ENCODE assay signal across 8 cellular contexts in genomic region chr11:126282361-126282741, GRCh38. TPM values are rescaled to one million over a fixed set of nuclear protein-coding genes. Genes with fewer than 3 reads are reported as not detected.
DNase-seq lines count a peak whose midpoint lies in the region; ATAC-seq, FAIRE-seq and TF ChIP-seq lines count a peak whose summit lies in the region.

No MANE protein-coding gene starts in this region.

- H3K9me2 ChIP-seq in HCT116 (ENCODE audit: insufficient read depth), result no peaks in the 10 kb centered on the region

- CTCF ChIA-PET in CD8-positive, alpha-beta T cell (lab: Charles Lee), result interaction anchor here (1.2 to 2.0 kb wide), 2 partner anchors 14 to 18 kb away, joined by 5 to 9 read pairs; partner anchors contain the start of genes FOXRED1 and SRPRA
- CTCF ChIA-PET in HCT116 (lab: Charles Lee), result no interaction called here

- peak overlapping the region; percentile 99 for H3K4me3 ChIP-seq in CD8-positive, alpha-beta T cell (ENCODE audit: low read depth, low read length)
- H3K4me3 ChIP-seq in HCT116 (replicated peaks in 1 of 2; ENCODE audit: low read depth in 1 of 2, low read length in 2 of 2) (peak overlapping the region; percentile 71 to 80), RWPE2 (ENCODE audit: severe bottlenecking) (peak overlapping the region; percentile 44), pancreas (peak overlapping the region; percentile 56 to 77 (median 72))

- DNase-seq in CD8-positive, alpha-beta T cell, result peak in 5 of 7 experiments; percentile 24 to 68 (median 40)
- DNase-seq in HCT116 (ENCODE audit: low read depth, low spot score), result no peak
- no peak for DNase-seq in RWPE2 (ENCODE audit: low spot score)
- DNase-seq in anterior cingulate cortex (lab: John Stamatoyannopoulos, UW), result peak in 38 of 58 donors; percentile 6 to 67 (median 40)
- DNase-seq in left ventricle myocardium superior, result peak; percentile 74
- DNase-seq in pancreas, result peak in 4 of 6 donors; percentile 34 to 71 (median 44)
- DNase-seq in GM19240 (ENCODE audit: insufficient read length, low spot score), result no peak

- H3K79me2 ChIP-seq in HCT116 (ENCODE audit: insufficient read depth, low read length), result peaks cover 11% of the 10 kb centered on the region; the same call in 1 of the 2 replicates

- H3K27me3 ChIP-seq in CD8-positive, alpha-beta T cell (ENCODE audit: insufficient read depth, low read length), result no peaks in the 10 kb centered on the region
- H3K27me3 ChIP-seq in HCT116 (ENCODE audit: insufficient read depth, low read length), result no peaks in the 10 kb centered on the region
- H3K27me3 ChIP-seq in RWPE2 (ENCODE audit: insufficient read depth, poor library complexity, severe bottlenecking), result no peaks in the 10 kb centered on the region
- H3K27me3 ChIP-seq in pancreas, result no peaks in the 10 kb centered on the region

- no peak for TF ChIP-seq RAD21 in HCT116 (IDR thresholded peaks at IDR 0.05; ENCODE audit: low read depth)

- ATAC-seq in CD8-positive, alpha-beta T cell, result peak; percentile 51
- ATAC-seq in HCT116, result peak; percentile 33
- peak; percentile 11; the same call in 2 of the 3 replicates for ATAC-seq in RWPE2 (ENCODE audit: low read depth)
- ATAC-seq in left ventricle myocardium superior, result peak; percentile 84
- ATAC-seq in pancreas, result peak; percentile 56 to 75 (median 70)
- no peak for ATAC-seq in GM21447 (IDR thresholded peaks at IDR 0.05; ENCODE audit: unreplicated experiment)

- TF ChIP-seq CTCF in CD8-positive, alpha-beta T cell (IDR thresholded peaks at IDR 0.05), result no peak
- TF ChIP-seq CTCF in HCT116 (IDR thresholded peaks at IDR 0.05 in 2 of 3, conservative IDR thresholded peaks at IDR 0.05 in 1 of 3; ENCODE audit: borderline replicate concordance in 1 of 3, insufficient read depth in 1 of 3, low read depth in 2 of 3, low read length in 2 of 3) (no peak), RWPE2 (IDR thresholded peaks at IDR 0.05; ENCODE audit: poor library complexity, severe bottlenecking) (no peak), pancreas (IDR thresholded peaks at IDR 0.05) (no peak)

- H3K4me2 ChIP-seq in HCT116 (ENCODE audit: low read length), result peak overlapping the region; percentile 79

- peaks cover 34% of the 10 kb centered on the region for H3K4me1 ChIP-seq in CD8-positive, alpha-beta T cell (ENCODE audit: insufficient read depth, low read length)
- H3K4me1 ChIP-seq in HCT116 (ENCODE audit: control insufficient read depth in 1 of 2, insufficient read depth in 2 of 2, low read length in 2 of 2), result peaks cover 11 to 26% of the 10 kb centered on the region in 2 experiments; a peak in 3 of 4 replicates
- H3K4me1 ChIP-seq in RWPE2 (ENCODE audit: insufficient read depth, poor library complexity, severe bottlenecking), result peaks cover 4% of the 10 kb centered on the region
- H3K4me1 ChIP-seq in pancreas, result peaks cover 0 to 18% (median 3%) of the 10 kb centered on the region in 3 donors

- peak overlapping the region; percentile 92 for H3K27ac Mint-ChIP-seq in CD8-positive, alpha-beta T cell

- peak overlapping the region; percentile 88 for H3K4me3 Mint-ChIP-seq in CD8-positive, alpha-beta T cell

- H3K27me3 Mint-ChIP-seq in CD8-positive, alpha-beta T cell (ENCODE audit: low read depth), result no peaks in the 10 kb centered on the region

- TF ChIP-seq POLR2A in HCT116 (IDR thresholded peaks at IDR 0.05; ENCODE audit: borderline replicate concordance, extremely low read depth, insufficient read depth, insufficient read length), result no peak

- H3K9ac ChIP-seq in HCT116 (ENCODE audit: low read length), result peak overlapping the region; percentile 78

- no peaks in the 10 kb centered on the region for H3K36me3 ChIP-seq in CD8-positive, alpha-beta T cell (ENCODE audit: insufficient read depth, low read length)
- H3K36me3 ChIP-seq in HCT116 (ENCODE audit: control insufficient read depth in 1 of 2, insufficient read depth in 2 of 2, low read length in 2 of 2) (0 out of 4 replicates have a peak, but pooled peaks cover 0 to 6% of the 10 kb centered on the region in 2 experiments), RWPE2 (ENCODE audit: low read depth) (no peaks in the 10 kb centered on the region), pancreas (no peaks in the 10 kb centered on the region)

- H3K27ac ChIP-seq in CD8-positive, alpha-beta T cell (ENCODE audit: low read depth, low read length), result peak overlapping the region; percentile 78
- H3K27ac ChIP-seq in HCT116 (ENCODE audit: low read depth, low read length), result peak overlapping the region; percentile 71
- H3K27ac ChIP-seq in RWPE2 (ENCODE audit: poor library complexity, severe bottlenecking), result peak overlapping the region; percentile 48
- H3K27ac ChIP-seq in pancreas, result peak overlapping the region; percentile 84 to 90 (median 88)

- H3K9me3 ChIP-seq in CD8-positive, alpha-beta T cell (ENCODE audit: low read length), result no peaks in the 10 kb centered on the region
- no peaks in the 10 kb centered on the region for H3K9me3 ChIP-seq in HCT116 (ENCODE audit: control insufficient read depth in 1 of 2, insufficient read depth in 1 of 2, low read depth in 1 of 2, low read length in 2 of 2)
- no peaks in the 10 kb centered on the region for H3K9me3 ChIP-seq in RWPE2 (ENCODE audit: severe bottlenecking)
- no peaks in the 10 kb centered on the region for H3K9me3 ChIP-seq in pancreas

- no peaks in the 10 kb centered on the region for H4K20me1 ChIP-seq in HCT116 (ENCODE audit: insufficient read depth)

- no peaks in the 10 kb centered on the region for H3K9me3 Mint-ChIP-seq in CD8-positive, alpha-beta T cell

- intact Hi-C loops in CD8-positive, alpha-beta T cell (cut with DNase I, micrococcal nuclease), result loop anchor here (2.0 to 5.0 kb wide), 5 partner anchors 22 to 658 kb away; partner anchors contain the start of genes FAM118B (in 2 of the 2), RPUSD4 (in 2 of the 2), CHEK1 (in 1 of the 2) and DCPS (in 1 of the 2)
- intact Hi-C loops in HCT116 (cut with micrococcal nuclease) (no loop called here), left ventricle myocardium superior (cut with micrococcal nuclease) (no loop called here), pancreas (cut with DNase I) (no loop called here)

- peaks cover 48% of the 10 kb centered on the region for H3K4me1 Mint-ChIP-seq in CD8-positive, alpha-beta T cell (ENCODE audit: low read depth)

- H3K36me3 Mint-ChIP-seq in CD8-positive, alpha-beta T cell, result peaks cover 21% of the 10 kb centered on the region

- FAIRE-seq in pancreas (lab: Jason Lieb, UNC), result no peak

- 2% methylated on average over 15 of the region's 15 CpGs for WGBS in pancreas, 2 donors

- RAD21 ChIA-PET in HCT116 (lab: Charles Lee; ENCODE audit: low non-redundant PET in 1 of 2, low total read pairs in 2 of 2, uncharacterized antibody in 2 of 2, unreplicated experiment in 2 of 2), result no interaction called here

- H2AFZ ChIP-seq in HCT116 (ENCODE audit: low read depth, low read length, poor library complexity, severe bottlenecking), result no peak overlapping the region

- POLR2A ChIA-PET in CD8-positive, alpha-beta T cell (lab: Charles Lee), result interaction anchor here (0.6 to 5.0 kb wide), 6 partner anchors 12 to 687 kb away, joined by 3 to 52 read pairs (median 6); partner anchors contain the start of genes DCPS, FOXRED1, HYLS1 and SRPRA
- POLR2A ChIA-PET in HCT116 (lab: Charles Lee), result no interaction called here

- TSS peak; percentile 62 for BruUV-seq in HCT116 (replicated peaks; lab: Mats Ljungman, UMichigan)

TF ChIP-seq in HCT116, 20 proteins besides CTCF, POLR2A, EP300 and RAD21 (continues in another document):
- TF ChIP-seq CEBPB (IDR thresholded peaks at IDR 0.05; ENCODE audit: low read depth) (no peak), YY1 (IDR thresholded peaks at IDR 0.05; ENCODE audit: extremely low read depth, insufficient replicate concordance, low read depth, low read length) (no peak), ZFX (IDR thresholded peaks at IDR 0.05) (no peak), SP1 (IDR thresholded peaks at IDR 0.05; ENCODE audit: low read depth) (no peak), ZNF274 (IDR thresholded peaks at IDR 0.05; ENCODE audit: low read depth, low read length) (no peak), FOSL1 (IDR thresholded peaks at IDR 0.05; ENCODE audit: low read depth) (no peak), EZH2 (IDR thresholded peaks at IDR 0.05) (no peak), MAX (IDR thresholded peaks at IDR 0.05) (no peak), POLR2AphosphoS5 (IDR thresholded peaks at IDR 0.05; ENCODE audit: low read depth, low read length) (no peak)

RNA-seq across cellular contexts. Expression of gene TIRAP, which starts 0.5 kb away (rescaled TPM):
- 1 to 10 TPM; 6.7 to 7.9 TPM for total RNA-seq in CD8-positive, alpha-beta T cell
- total RNA-seq in HCT116 (2021; ENCODE audit: unreplicated experiment) (10.8 TPM), left ventricle myocardium superior (7.8 TPM), pancreas (1 to 10 TPM; 5.3 to 8.2 (median 6.6) TPM)
- 8.3 and 9.0 TPM in 2 replicates for polyA plus RNA-seq in HCT116 (2012)
- 1 to 10 TPM; 6.1 to 6.4 TPM for polyA plus RNA-seq in pancreas

RNA-seq across cellular contexts. Expression of gene FOXRED1, which starts 13.4 kb away (rescaled TPM):
- total RNA-seq in CD8-positive, alpha-beta T cell, result 10 to 100 TPM; 27.4 to 30.5 TPM
- total RNA-seq in HCT116 (2021; ENCODE audit: unreplicated experiment) (41.3 TPM), left ventricle myocardium superior (29.1 TPM), pancreas (10 to 100 TPM in 2 of 6 donors, 1 to 10 TPM in 4; 6.3 to 16.3 (median 7.5) TPM)
- 30.2 and 33.2 TPM in 2 replicates for polyA plus RNA-seq in HCT116 (2012)
- polyA plus RNA-seq in pancreas, result 10 to 100 TPM; 27.8 to 29.4 TPM

RNA-seq across cellular contexts. Expression of gene SRPRA, which starts 13.7 kb away (rescaled TPM):
- total RNA-seq in CD8-positive, alpha-beta T cell, result 100 to 1,000 TPM; 234 to 242 TPM
- total RNA-seq in HCT116 (2021; ENCODE audit: unreplicated experiment), result 74.5 TPM
- polyA plus RNA-seq in HCT116 (2012), result 70.9 and 97.5 TPM in 2 replicates
- 68.6 TPM for total RNA-seq in left ventricle myocardium superior
- 100 to 1,000 TPM; 137 to 178 (median 172) TPM for total RNA-seq in pancreas
- polyA plus RNA-seq in pancreas, result 100 to 1,000 TPM in 1 of 2 donors, 10 to 100 TPM in 1; 76.5 to 107 TPM

RNA-seq across cellular contexts. Expression of gene DCPS, which starts 21.5 kb away (rescaled TPM):
- total RNA-seq in CD8-positive, alpha-beta T cell, result 1 to 10 TPM; 7.3 to 7.5 TPM
- total RNA-seq in HCT116 (2021; ENCODE audit: unreplicated experiment), result 25.6 TPM
- polyA plus RNA-seq in HCT116 (2012), result 32.0 and 34.0 TPM in 2 replicates
- total RNA-seq in left ventricle myocardium superior, result 11.1 TPM
- total RNA-seq in pancreas, result 10 to 100 TPM in 3 of 6 donors, 1 to 10 TPM in 3; 8.4 to 16.6 (median 9.8) TPM
- 10 to 100 TPM; 15.2 to 16.6 TPM for polyA plus RNA-seq in pancreas

Comparison
In these comparisons a context has a peak if more than half of its experiments do, and no peak if none do; other contexts are left out.
1. DNase-seq: peak in CD8-positive, alpha-beta T cell (5 of 7), anterior cingulate cortex (38 of 58), left ventricle myocardium superior (single experiment) and pancreas (4 of 6); none in HCT116 (single experiment), RWPE2 (single experiment) and GM19240 (single experiment).
2. H3K4me3 ChIP-seq: peak in every context shown above with its lines; median percentile 99 in CD8-positive, alpha-beta T cell; 76 in HCT116; 72 in pancreas; 44 in RWPE2.
3. intact Hi-C loops: an anchor here in CD8-positive, alpha-beta T cell (2.0 to 5.0 kb wide); none called in HCT116, left ventricle myocardium superior and pancreas.
4. Peak in every context shown above with its lines, with median percentiles within 50 percentile points of each other: H3K27ac ChIP-seq.